ENCODE assay signal across 12 cellular contexts in genomic region chr11:77418155-77418980, GRCh38. TPM values are rescaled to one million over a fixed set of nuclear protein-coding genes. Genes with fewer than 3 reads are reported as not detected.
DNase-seq lines count a peak whose midpoint lies in the region; ATAC-seq and TF ChIP-seq lines count a peak whose summit lies in the region.
"Had no signal": no experiment of that assay in that cellular context is flagged by ENCODE, and none has a peak within 500 bp of the region (broad histone marks: within the 10 kb centered on the region; RNA-seq: fewer than 3 reads in every experiment).

No MANE protein-coding gene starts in this region.

- H3K9me3 ChIP-seq in upper lobe of right lung, result no peaks in the 10 kb centered on the region
- H3K9me3 ChIP-seq in body of pancreas, result no peaks in the 10 kb centered on the region

- TF ChIP-seq POLR2A in body of pancreas (IDR thresholded peaks at IDR 0.05), result no peak

- H3K9me3 Mint-ChIP-seq in activated CD4-positive, alpha-beta T cell treated with anti-CD3 and anti-CD28 coated beads, Interleukin-2, amount 10 ng/mL, durations not matched to agents 7 days and 5 days, result no peaks in the 10 kb centered on the region
- H3K9me3 Mint-ChIP-seq: central memory CD8-positive, alpha-beta T cell had no signal

- CTCF ChIA-PET in activated CD4-positive, alpha-beta T cell treated with anti-CD3 and anti-CD28 coated beads, Interleukin-2, amount 10 ng/mL, durations not matched to agents 7 days and 5 days (lab: Charles Lee), result no interaction called here

- DNase-seq in KG1 (lab: John Stamatoyannopoulos, UW) (peak; percentile 39), fibroblast of gingiva (ENCODE audit: low read depth) (peak; percentile 32), upper lobe of right lung (no peak), body of pancreas (no peak), activated gamma-delta T cell (lab: John Stamatoyannopoulos, UW) (no peak)
- no peak for DNase-seq in activated CD4-positive, alpha-beta T cell treated with anti-CD3 and anti-CD28 coated beads, Interleukin-2, amount 10 ng/mL, durations not matched to agents 7 days and 5 days
- DNase-seq: DND-41; stimulated activated naive CD4-positive, alpha-beta T cell treated with Interleukin-2 at 50 U/mL for 16 hours had no signal

- 73 to 77% methylated on average over 4 of the region's 4 CpGs for WGBS in body of pancreas, 2 donors

- POLR2A ChIA-PET in activated CD4-positive, alpha-beta T cell treated with anti-CD3 and anti-CD28 coated beads, Interleukin-2, amount 10 ng/mL, durations not matched to agents 7 days and 5 days (lab: Charles Lee), result no interaction called here

- ATAC-seq in GM18502 (IDR thresholded peaks at IDR 0.05; ENCODE audit: poor library complexity, unreplicated experiment), result peak; percentile 63
- ATAC-seq in GM21447 (IDR thresholded peaks at IDR 0.05; ENCODE audit: unreplicated experiment), result peak; percentile 70
- ATAC-seq in upper lobe of right lung, result no peak
- ATAC-seq in body of pancreas, result no peak

- intact Hi-C loops in upper lobe of right lung (cut with DNase I), result no loop called here
- intact Hi-C loops in body of pancreas (cut with DNase I), result no loop called here

- H3K27me3 ChIP-seq in upper lobe of right lung (no peaks in the 10 kb centered on the region), body of pancreas (no peaks in the 10 kb centered on the region)

- H3K4me3 Mint-ChIP-seq in activated CD4-positive, alpha-beta T cell treated with anti-CD3 and anti-CD28 coated beads, Interleukin-2, amount 10 ng/mL, durations not matched to agents 7 days and 5 days, result no peak overlapping the region
- H3K4me3 Mint-ChIP-seq: central memory CD8-positive, alpha-beta T cell had no signal

- no peak overlapping the region for H3K4me3 ChIP-seq in upper lobe of right lung
- no peak overlapping the region for H3K4me3 ChIP-seq in body of pancreas
- H3K4me3 ChIP-seq: smooth muscle cell had no signal

- H3K4me1 Mint-ChIP-seq in activated CD4-positive, alpha-beta T cell treated with anti-CD3 and anti-CD28 coated beads, Interleukin-2, amount 10 ng/mL, durations not matched to agents 7 days and 5 days, result peaks cover 3% of the 10 kb centered on the region
- H3K4me1 Mint-ChIP-seq: central memory CD8-positive, alpha-beta T cell had no signal

- peaks cover 2% of the 10 kb centered on the region for H3K27me3 Mint-ChIP-seq in activated CD4-positive, alpha-beta T cell treated with anti-CD3 and anti-CD28 coated beads, Interleukin-2, amount 10 ng/mL, durations not matched to agents 7 days and 5 days
- H3K27me3 Mint-ChIP-seq: central memory CD8-positive, alpha-beta T cell had no signal

- H3K36me3 ChIP-seq in upper lobe of right lung, result no peaks in the 10 kb centered on the region
- H3K36me3 ChIP-seq in body of pancreas (replicated peaks in 1 of 2; ENCODE audit: insufficient read depth in 1 of 2, low read depth in 2 of 2), result no peaks in the 10 kb centered on the region

- TF ChIP-seq CTCF in upper lobe of right lung (IDR thresholded peaks at IDR 0.05) (no peak), body of pancreas (IDR thresholded peaks at IDR 0.05) (no peak)

- H3K4me1 ChIP-seq in upper lobe of right lung, result no peaks in the 10 kb centered on the region
- H3K4me1 ChIP-seq in body of pancreas, result peaks cover 5% of the 10 kb centered on the region

- H3K27ac ChIP-seq in upper lobe of right lung (no peak overlapping the region), body of pancreas (no peak overlapping the region)

- no peaks in the 10 kb centered on the region for H3K36me3 Mint-ChIP-seq in activated CD4-positive, alpha-beta T cell treated with anti-CD3 and anti-CD28 coated beads, Interleukin-2, amount 10 ng/mL, durations not matched to agents 7 days and 5 days (ENCODE audit: low read depth)

- H3K27ac Mint-ChIP-seq in activated CD4-positive, alpha-beta T cell treated with anti-CD3 and anti-CD28 coated beads, Interleukin-2, amount 10 ng/mL, durations not matched to agents 7 days and 5 days, result no peak overlapping the region

RNA-seq across cellular contexts. Expression of gene PAK1, which starts 55.5 kb away (rescaled TPM):
- 28.2 TPM for total RNA-seq in upper lobe of right lung
- 10 to 100 TPM; 14.5 to 65.6 TPM for total RNA-seq in body of pancreas
- total RNA-seq in activated CD4-positive, alpha-beta T cell treated with anti-CD3 and anti-CD28 coated beads, Interleukin-2, amount 10 ng/mL, durations not matched to agents 7 days and 5 days, result 10 to 100 TPM; 56.0 to 59.0 TPM

Comparison
In these comparisons a context has a peak if more than half of its experiments do, and no peak if none do; other contexts are left out.
1. ATAC-seq: peak in GM18502 (single experiment) and GM21447 (single experiment); none in upper lobe of right lung (single experiment) and body of pancreas (single experiment).
2. DNase-seq: peak in KG1 (single experiment) and fibroblast of gingiva (single experiment); none in upper lobe of right lung (single experiment), body of pancreas (0 of 4), activated gamma-delta T cell (single experiment) and activated CD4-positive, alpha-beta T cell treated with anti-CD3 and anti-CD28 coated beads, Interleukin-2, amount 10 ng/mL, durations not matched to agents 7 days and 5 days (single experiment).